In genomic region chr17:38872671-38873385, GRCh38 we compare ENCODE assay signal across 8 cellular contexts. TPM values are rescaled to one million over a fixed set of nuclear protein-coding genes. Genes with fewer than 3 reads are reported as not detected.
DNase-seq lines count a peak whose midpoint lies in the region; FAIRE-seq and TF ChIP-seq lines count a peak whose summit lies in the region.

No MANE protein-coding gene starts in this region.

- H3K18ac ChIP-seq in H1 (ENCODE audit: extremely low read depth, low read length) (no peak overlapping the region; the same call in 1 of the 2 replicates), trophoblast cell (ENCODE audit: low read length) (no peak overlapping the region), H9 (ENCODE audit: insufficient read length, low read depth, low read length) (no peak overlapping the region)

- H3K79me1 ChIP-seq in H1 (ENCODE audit: low read depth, low read length) (peaks cover 29% of the 10 kb centered on the region), trophoblast cell (ENCODE audit: low read length) (peaks cover 36% of the 10 kb centered on the region), H9 (ENCODE audit: insufficient read depth, low read depth, low read length, poor library complexity, severe bottlenecking) (no peaks in the 10 kb centered on the region)

- no peak overlapping the region for H2BK12ac ChIP-seq in H1 (ENCODE audit: low read depth, low read length)
- H2BK12ac ChIP-seq in trophoblast cell (ENCODE audit: low read length) = no peak overlapping the region
- H2BK12ac ChIP-seq in H9 (ENCODE audit: insufficient read length, low read depth, low read length) = no peak overlapping the region

- H3K9me3 ChIP-seq in OCI-LY7 (ENCODE audit: low read length) (no peaks in the 10 kb centered on the region), H1 (ENCODE audit: insufficient read depth in 2 of 2, low read depth in 1 of 2, low read length in 1 of 2) (no peaks in the 10 kb centered on the region), trophoblast cell (ENCODE audit: insufficient read depth, low read depth, low read length) (no peaks in the 10 kb centered on the region), H9 (ENCODE audit: control insufficient read depth, low read depth, low read length) (no peaks in the 10 kb centered on the region)

- CTCF ChIA-PET in Calu3 (lab: Charles Lee) (interaction anchor here (0.8 to 1.8 kb wide), 8 partner anchors 9 to 281 kb away, joined by 3 to 10 read pairs (median 4); partner anchors contain the start of genes CWC25, PSMB3 and RPL23), OCI-LY7 (lab: Charles Lee; ENCODE audit: unreplicated experiment) (no interaction called here), H1 (lab: Charles Lee; ENCODE audit: partially characterized antibody) (interaction anchor here (0.7 to 3.2 kb wide), 7 partner anchors 8 to 46 kb away, joined by 3 to 16 read pairs (median 4); no protein-coding TSS in a partner anchor)

- no peak overlapping the region for H3K14ac ChIP-seq in H1 (ENCODE audit: insufficient read length)
- H3K14ac ChIP-seq in trophoblast cell (ENCODE audit: low read length) = no peak overlapping the region
- H3K14ac ChIP-seq in H9 (ENCODE audit: insufficient read depth, low read length) = no peak overlapping the region

- H3T11ph ChIP-seq in H9 (ENCODE audit: low read length) = no peak overlapping the region

- H3K4me3 ChIP-seq in OCI-LY7 (ENCODE audit: low read depth, low read length, poor library complexity, severe bottlenecking) = peak overlapping the region; percentile 98
- H3K4me3 ChIP-seq in H1 (ENCODE audit: extremely low read depth in 1 of 4, insufficient read depth in 2 of 4, low read depth in 3 of 4, low read length in 4 of 4) = no peak overlapping the region
- no peak overlapping the region for H3K4me3 ChIP-seq in trophoblast cell (ENCODE audit: low read depth, low read length)

- TF ChIP-seq EP300 in H1 (IDR thresholded peaks at IDR 0.05; ENCODE audit: borderline replicate concordance in 1 of 2, low read depth in 2 of 2, low read length in 2 of 2) = no peak

- POLR2A ChIA-PET in OCI-LY7 (lab: Charles Lee) (interaction anchor here (0.5 to 1.4 kb wide), 4 partner anchors 12 to 417 kb away, joined by 3 to 4 read pairs (median 3); no protein-coding TSS in a partner anchor), H1 (lab: Charles Lee; ENCODE audit: partially characterized antibody) (interaction anchor here (0.9 to 24.3 kb wide), 5 partner anchors 10 to 47 kb away, joined by 3 to 468 read pairs (median 98); partner anchors contain the start of genes LASP1NB and RPL23)

- BruUV-seq in Calu3 (replicated peaks; lab: Mats Ljungman, UMichigan) (no TSS peak), OCI-LY7 (replicated peaks; lab: Mats Ljungman, UMichigan) (no TSS peak)

- H3K79me2 ChIP-seq in OCI-LY7 (ENCODE audit: insufficient read depth, low read depth, low read length) = peaks cover 67% of the 10 kb centered on the region
- peaks cover 32 to 70% of the 10 kb centered on the region in 2 experiments for H3K79me2 ChIP-seq in H1 (ENCODE audit: control insufficient read depth in 1 of 2, insufficient read depth in 2 of 2, low read length in 2 of 2)
- peaks cover 47% of the 10 kb centered on the region for H3K79me2 ChIP-seq in trophoblast cell (ENCODE audit: control insufficient read depth, insufficient read depth, low read length, poor library complexity)
- H3K79me2 ChIP-seq in H9 (ENCODE audit: insufficient read depth, low read length) = peaks cover 36% of the 10 kb centered on the region; the same call in 1 of the 2 replicates

- H3K23me2 ChIP-seq in H1 (ENCODE audit: low read depth, low read length) (peaks cover 14% of the 10 kb centered on the region), H9 (ENCODE audit: insufficient read length, low read depth, low read length, poor library complexity, severe bottlenecking) (peaks cover 19% of the 10 kb centered on the region)

- no peak overlapping the region for H2AFZ ChIP-seq in OCI-LY7 (ENCODE audit: low read length)
- no peak overlapping the region for H2AFZ ChIP-seq in H1 (ENCODE audit: low read length)
- H2AFZ ChIP-seq in trophoblast cell (ENCODE audit: insufficient read depth, low read length, poor library complexity) = no peak overlapping the region
- H2AFZ ChIP-seq in H9 (ENCODE audit: low read length) = no peak overlapping the region

- peak overlapping the region; percentile 20; the same call in 1 of the 2 replicates for H2AK5ac ChIP-seq in H1 (ENCODE audit: low read depth, low read length)
- H2AK5ac ChIP-seq in trophoblast cell (ENCODE audit: low read length) = no peak overlapping the region
- no peak overlapping the region for H2AK5ac ChIP-seq in H9 (ENCODE audit: insufficient read length, low read length)

- TF ChIP-seq POLR2A in H1 (IDR thresholded peaks at IDR 0.05; ENCODE audit: control extremely low read depth in 1 of 2, low read depth in 2 of 2, low read length in 2 of 2) = no peak

- H2BK20ac ChIP-seq in H1 (ENCODE audit: low read length) (no peak overlapping the region; the same call in none of the 2 replicates), H9 (ENCODE audit: low read depth, low read length, poor library complexity, severe bottlenecking) (no peak overlapping the region)

- H4K12ac ChIP-seq in trophoblast cell (ENCODE audit: low read depth, low read length) = no peak overlapping the region

- H2BK5ac ChIP-seq in H1 (ENCODE audit: low read depth, low read length) (peak overlapping the region; percentile 48; the same call in 1 of the 2 replicates), trophoblast cell (ENCODE audit: low read depth, low read length, poor library complexity) (no peak overlapping the region), H9 (ENCODE audit: insufficient read length, low read length) (no peak overlapping the region)

- H3K4me1 ChIP-seq in OCI-LY7 (ENCODE audit: insufficient read depth, low read length, poor library complexity, severe bottlenecking) = peaks cover 63% of the 10 kb centered on the region
- H3K4me1 ChIP-seq in H1 (replicated peaks in 1 of 4; ENCODE audit: control insufficient read depth in 3 of 4, insufficient read depth in 4 of 4, low read length in 3 of 4) = peaks cover 9 to 48% (median 30%) of the 10 kb centered on the region in 4 experiments
- peaks cover 46 to 59% of the 10 kb centered on the region in 2 experiments for H3K4me1 ChIP-seq in trophoblast cell (ENCODE audit: control insufficient read depth in 1 of 2, insufficient read depth in 2 of 2, low read length in 2 of 2)
- peaks cover 7% of the 10 kb centered on the region; the same call in 1 of the 2 replicates for H3K4me1 ChIP-seq in H9 (ENCODE audit: insufficient read depth, low read length)

- WGBS in H1 (ENCODE audit: extremely low coverage in 1 of 2, insufficient coverage in 1 of 2, insufficient read length in 1 of 2, insufficient replicate concordance in 2 of 2, low coverage in 1 of 2, low lambda C conversion rate in 2 of 2, missing lambda C conversion rate in 1 of 2), 2 experiments = 83% methylated on average over 9 of the region's 9 CpGs; no CpG with 5 or more reads in 1 of the 2 experiments
- no CpG with 5 or more reads among the region's 9 CpGs for WGBS in trophoblast cell (ENCODE audit: extremely low coverage, insufficient coverage, insufficient read length)
- no CpG with 5 or more reads among the region's 9 CpGs for whole genome bisulfite sequencing in H9 (ENCODE audit: extremely low coverage, insufficient read length, low lambda C conversion rate)

- H3K36me3 ChIP-seq in OCI-LY7 (ENCODE audit: insufficient read depth, low read length) (peaks cover 27% of the 10 kb centered on the region), H1 (ENCODE audit: control insufficient read depth in 2 of 4, insufficient read depth in 4 of 4, low read length in 3 of 4) (peaks cover 0 to 2% (median 0%) of the 10 kb centered on the region in 4 experiments; a peak in 1 of 8 replicates), trophoblast cell (ENCODE audit: control insufficient read depth in 1 of 2, insufficient read depth in 2 of 2, low read length in 2 of 2) (peaks cover 11 to 18% of the 10 kb centered on the region in 2 experiments)

- no peaks in the 10 kb centered on the region for H3K9me2 ChIP-seq in OCI-LY7 (ENCODE audit: insufficient read depth, low read length)

- H2BK120ac ChIP-seq in H1 (replicated peaks; ENCODE audit: low read depth, low read length) (no peak overlapping the region), trophoblast cell (ENCODE audit: insufficient read depth, low read length, poor library complexity) (no peak overlapping the region), H9 (ENCODE audit: low read depth, low read length, poor library complexity, severe bottlenecking) (no peak overlapping the region)

- H4K91ac ChIP-seq in H1 (replicated peaks; ENCODE audit: insufficient read length, low read length) = no peak overlapping the region
- no peak overlapping the region for H4K91ac ChIP-seq in trophoblast cell (ENCODE audit: low read depth, low read length)
- no peak overlapping the region for H4K91ac ChIP-seq in H9 (ENCODE audit: insufficient read length, low read depth, low read length)

- peak overlapping the region; percentile 91 for H3K27ac ChIP-seq in OCI-LY7 (ENCODE audit: low read depth, low read length, poor library complexity, severe bottlenecking)
- no peak overlapping the region for H3K27ac ChIP-seq in H1 (ENCODE audit: low read depth, low read length)
- H3K27ac ChIP-seq in trophoblast cell (ENCODE audit: low read depth, low read length) = no peak overlapping the region
- no peak overlapping the region for H3K27ac ChIP-seq in H9 (ENCODE audit: insufficient read length, low read depth, low read length)

- H4K8ac ChIP-seq in H1 (ENCODE audit: extremely low read depth, insufficient read depth, low read length) (no peak overlapping the region), trophoblast cell (ENCODE audit: low read depth, low read length) (no peak overlapping the region), H9 (replicated peaks; ENCODE audit: insufficient read length, low read depth, low read length) (no peak overlapping the region)

- H4K5ac ChIP-seq in H1 (ENCODE audit: insufficient read length, low read depth, low read length) = no peak overlapping the region
- no peak overlapping the region for H4K5ac ChIP-seq in H9 (ENCODE audit: insufficient read length, low read depth, low read length)

- no peak overlapping the region for H3K23ac ChIP-seq in H1 (ENCODE audit: insufficient read length)
- no peak overlapping the region for H3K23ac ChIP-seq in trophoblast cell (ENCODE audit: low read length)
- no peak overlapping the region for H3K23ac ChIP-seq in H9 (ENCODE audit: insufficient read length, low read depth, low read length)

- H3K4me1 Mint-ChIP-seq in Calu3 (ENCODE audit: low read depth, unreplicated experiment) (peaks cover 84% of the 10 kb centered on the region), H9 (peaks cover 50 to 67% of the 10 kb centered on the region in 2 experiments)

- no peaks in the 10 kb centered on the region for H3K9me3 Mint-ChIP-seq in Calu3 (ENCODE audit: low read depth, unreplicated experiment)
- H3K9me3 Mint-ChIP-seq in H9 = peaks cover 0 to 5% of the 10 kb centered on the region in 2 experiments; a peak in 2 of 5 replicates

- H4K20me1 ChIP-seq in OCI-LY7 (ENCODE audit: insufficient read depth, low read length) = peaks cover 16% of the 10 kb centered on the region; the same call in 1 of the 2 replicates
- peaks cover under 1 to 9% of the 10 kb centered on the region in 2 experiments for H4K20me1 ChIP-seq in H1 (replicated peaks in 1 of 2; ENCODE audit: control insufficient read depth in 1 of 2, insufficient read depth in 2 of 2, low read length in 2 of 2)
- peaks cover 2% of the 10 kb centered on the region for H4K20me1 ChIP-seq in H9 (ENCODE audit: control insufficient read depth, insufficient read depth, insufficient read length)

- peak overlapping the region; percentile 95 for H3K4me2 ChIP-seq in OCI-LY7 (ENCODE audit: low read length)
- H3K4me2 ChIP-seq in H1 (ENCODE audit: insufficient read depth in 1 of 2, low read depth in 2 of 2, low read length in 2 of 2) = peak overlapping the region; percentile 79 to 95; a peak in 1 of 4 replicates
- peak overlapping the region; percentile 92 for H3K4me2 ChIP-seq in trophoblast cell (ENCODE audit: low read length)
- no peak overlapping the region for H3K4me2 ChIP-seq in H9 (ENCODE audit: insufficient read depth, insufficient read length, low read length)

- H3K56ac ChIP-seq in H1 (replicated peaks; ENCODE audit: insufficient read length, low read depth, low read length) (no peak overlapping the region), H9 (ENCODE audit: insufficient read length, low read depth, low read length) (no peak overlapping the region)

- no peak for TF ChIP-seq CTCF in Calu3 (IDR thresholded peaks at IDR 0.05; ENCODE audit: unreplicated experiment)
- no peak for TF ChIP-seq CTCF in OCI-LY7 (conservative IDR thresholded peaks at IDR 0.05; ENCODE audit: low read length)
- TF ChIP-seq CTCF in H1 (IDR thresholded peaks at IDR 0.05; ENCODE audit: control extremely low read depth in 1 of 3, insufficient read depth in 1 of 3, low read depth in 1 of 3, low read length in 3 of 3) = no peak
- TF ChIP-seq CTCF in H9 (conservative IDR thresholded peaks at IDR 0.05) = no peak

- no peak for FAIRE-seq in H1 (lab: Jason Lieb, UNC)

- peaks cover 92% of the 10 kb centered on the region for H3K36me3 Mint-ChIP-seq in Calu3 (ENCODE audit: insufficient read depth, unreplicated experiment)
- H3K36me3 Mint-ChIP-seq in H9 (ENCODE audit: insufficient read depth in 1 of 3, low read depth in 3 of 3) = peaks cover under 1 to 8% (median 4%) of the 10 kb centered on the region in 3 experiments; a peak in 4 of 7 replicates

- DNase-seq in Calu3 = no peak
- no peak for DNase-seq in OCI-LY7 (ENCODE audit: low spot score)
- no peak for DNase-seq in H1 (ENCODE audit: low read depth in 1 of 2, low spot score in 2 of 2)
- no peak for DNase-seq in trophoblast cell
- DNase-seq in stimulated activated naive CD4-positive, alpha-beta T cell treated with Interleukin-2 at 50 U/mL for 16 hours (lab: John Stamatoyannopoulos, UW) = no peak
- no peak for DNase-seq in H9
- DNase-seq in cerebellar nuclear complex (lab: John Stamatoyannopoulos, UW) = no peak
- no peak for DNase-seq in stimulated activated naive CD4-positive, alpha-beta T cell (lab: John Stamatoyannopoulos, UW)

- no peak for TF ChIP-seq RAD21 in H1 (IDR thresholded peaks at IDR 0.05 in 1 of 2, conservative IDR thresholded peaks at IDR 0.05 in 1 of 2; ENCODE audit: low read depth in 2 of 2, low read length in 2 of 2)

- H3K4ac ChIP-seq in H1 (replicated peaks; ENCODE audit: insufficient read length, low read depth, low read length) = no peak overlapping the region
- peak overlapping the region; percentile 8 for H3K4ac ChIP-seq in trophoblast cell (ENCODE audit: low read depth, low read length)
- no peak overlapping the region for H3K4ac ChIP-seq in H9 (ENCODE audit: low read depth, low read length)

- H2BK15ac ChIP-seq in H1 (ENCODE audit: low read length) (no peak overlapping the region), H9 (ENCODE audit: low read depth, low read length) (no peak overlapping the region)

- H3K4me3 Mint-ChIP-seq in Calu3 (ENCODE audit: low read depth, unreplicated experiment) (peak overlapping the region; percentile 95), H9 (peak overlapping the region in 1 of 2 experiments; percentile 47; a peak in 1 of 5 replicates)

- no peaks in the 10 kb centered on the region for H3K27me3 ChIP-seq in H1 (replicated peaks in 1 of 4; ENCODE audit: control insufficient read depth in 3 of 4, extremely low read depth in 1 of 4, insufficient read depth in 3 of 4, low read length in 3 of 4)
- H3K27me3 ChIP-seq in trophoblast cell (ENCODE audit: insufficient read depth, low read length) = no peaks in the 10 kb centered on the region
- H3K27me3 ChIP-seq in H9 (ENCODE audit: insufficient read depth, low read length) = no peaks in the 10 kb centered on the region

- H3K27ac Mint-ChIP-seq in Calu3 (ENCODE audit: unreplicated experiment) = peak overlapping the region; percentile 59
- peak overlapping the region in 1 of 3 experiments; percentile 54; a peak in 2 of 7 replicates for H3K27ac Mint-ChIP-seq in H9

- no peak overlapping the region; a peak in 1 of 7 replicates for H3K9ac ChIP-seq in H1 (replicated peaks in 1 of 4; ENCODE audit: extremely low read depth in 1 of 4, low read depth in 3 of 4, low read length in 3 of 4)
- H3K9ac ChIP-seq in trophoblast cell (ENCODE audit: low read length) = no peak overlapping the region
- no peak overlapping the region for H3K9ac ChIP-seq in H9 (ENCODE audit: extremely low read depth, insufficient read length, low read length)

- intact Hi-C loops in Calu3 (cut with micrococcal nuclease; ENCODE audit: unreplicated experiment) (no loop called here), OCI-LY7 (cut with micrococcal nuclease; ENCODE audit: unreplicated experiment) (loop anchor here (10.0 kb wide), 1 partner anchor 62 kb away; no protein-coding TSS in a partner anchor)

- no peaks in the 10 kb centered on the region for H3K27me3 Mint-ChIP-seq in Calu3 (ENCODE audit: unreplicated experiment)
- no peaks in the 10 kb centered on the region; the same call in 1 of the 2 replicates for H3K27me3 Mint-ChIP-seq in H9 (ENCODE audit: low read depth)

RNA-seq across cellular contexts. Expression of gene LASP1, which starts 3.0 kb away (rescaled TPM):
- total RNA-seq in Calu3 (2022) (479 and 558 TPM in 2 replicates), OCI-LY7 (2022) (101 and 110 TPM in 2 replicates), H9 (2021) (121 and 122 TPM in 2 replicates)
- 44.3 and 48.6 TPM in 2 replicates for total RNA-seq in OCI-LY7 (2014; rRNA removed; shearing (Covaris generic))
- total RNA-seq in H1 (2021; fragmentation: NEBNext Ultra II Directional; extraction: Animal tissue kit (Norgen Biotek cat#: 25700)) = 170 and 180 TPM in 2 replicates
- polyA plus RNA-seq in H1 (2011; rRNA removed) = 114 and 182 TPM in 2 replicates
- 97.6 TPM for polyA plus RNA-seq in H1 (2011; cell fraction: cytosol; rRNA removed)
- 95.0 TPM for polyA plus RNA-seq in H1 (2011; cell fraction: nucleus; rRNA removed)
- 127 to 134 TPM (median 129 TPM) in 4 replicates for polyA plus RNA-seq in H1 (2012, experiment 1 of 2)
- polyA plus RNA-seq in H1 (2012, experiment 2 of 2) = 154 TPM
- 98.7 TPM for polyA plus RNA-seq in H1 (2013, experiment 1 of 2)
- polyA plus RNA-seq in H1 (2013, experiment 2 of 2) = 97.2 TPM
- 95.4 and 104 TPM in 2 replicates for polyA minus RNA-seq in H1 (2011; rRNA and poly(A)+ RNA removed)
- 106 TPM for polyA minus RNA-seq in H1 (2011; cell fraction: cytosol; rRNA and poly(A)+ RNA removed)
- polyA minus RNA-seq in H1 (2011; cell fraction: nucleus; rRNA and poly(A)+ RNA removed) = 55.4 TPM
- polyA plus RNA-seq in trophoblast cell (2013) = 157 TPM in 2 replicates

RNA-seq across cellular contexts. Expression of gene RPL23, which starts 19.3 kb away (rescaled TPM):
- 3,443 and 3,829 TPM in 2 replicates for total RNA-seq in Calu3 (2022)
- 1,289 and 1,881 TPM in 2 replicates for total RNA-seq in OCI-LY7 (2014; rRNA removed; shearing (Covaris generic))
- total RNA-seq in OCI-LY7 (2022) = 1,611 and 1,766 TPM in 2 replicates
- total RNA-seq in H1 (2021; fragmentation: NEBNext Ultra II Directional; extraction: Animal tissue kit (Norgen Biotek cat#: 25700)) = 2,091 and 2,148 TPM in 2 replicates
- polyA plus RNA-seq in H1 (2011; rRNA removed) = 1,486 and 2,502 TPM in 2 replicates
- polyA plus RNA-seq in H1 (2011; cell fraction: cytosol; rRNA removed) = 3,173 TPM
- 510 TPM for polyA plus RNA-seq in H1 (2011; cell fraction: nucleus; rRNA removed)
- polyA plus RNA-seq in H1 (2012, experiment 1 of 2) = 2,897 to 3,886 TPM (median 3,522 TPM) in 4 replicates
- polyA plus RNA-seq in H1 (2012, experiment 2 of 2) = 3,306 TPM
- polyA plus RNA-seq in H1 (2013, experiment 1 of 2) = 4,125 TPM
- polyA plus RNA-seq in H1 (2013, experiment 2 of 2) = 4,130 TPM
- polyA minus RNA-seq in H1 (2011; rRNA and poly(A)+ RNA removed) = 442 and 458 TPM in 2 replicates
- polyA minus RNA-seq in H1 (2011; cell fraction: cytosol; rRNA and poly(A)+ RNA removed) = 903 TPM
- polyA minus RNA-seq in H1 (2011; cell fraction: nucleus; rRNA and poly(A)+ RNA removed) = 264 TPM
- polyA plus RNA-seq in trophoblast cell (2013) = 2,811 and 2,862 TPM in 2 replicates
- 2,040 and 2,084 TPM in 2 replicates for total RNA-seq in H9 (2021)

RNA-seq across cellular contexts. Expression of gene CWC25, which starts 47.7 kb away (rescaled TPM):
- total RNA-seq in Calu3 (2022) (77.8 and 78.9 TPM in 2 replicates), OCI-LY7 (2022) (26.8 and 30.8 TPM in 2 replicates), H9 (2021) (15.4 and 15.9 TPM in 2 replicates)
- 22.2 and 25.4 TPM in 2 replicates for total RNA-seq in OCI-LY7 (2014; rRNA removed; shearing (Covaris generic))
- total RNA-seq in H1 (2021; fragmentation: NEBNext Ultra II Directional; extraction: Animal tissue kit (Norgen Biotek cat#: 25700)) = 13.1 and 15.8 TPM in 2 replicates
- polyA plus RNA-seq in H1 (2011; rRNA removed) = 9.2 and 11.1 TPM in 2 replicates
- polyA plus RNA-seq in H1 (2011; cell fraction: cytosol; rRNA removed) = 16.5 TPM
- polyA plus RNA-seq in H1 (2011; cell fraction: nucleus; rRNA removed) = 29.5 TPM
- polyA plus RNA-seq in H1 (2012, experiment 1 of 2) = 15.6 to 19.5 TPM (median 16.8 TPM) in 4 replicates
- polyA plus RNA-seq in H1 (2012, experiment 2 of 2) = 3.2 TPM
- 18.2 TPM for polyA plus RNA-seq in H1 (2013, experiment 1 of 2)
- polyA plus RNA-seq in H1 (2013, experiment 2 of 2) = 15.4 TPM
- polyA minus RNA-seq in H1 (2011; rRNA and poly(A)+ RNA removed) = 5.4 and 9.1 TPM in 2 replicates
- 6.9 TPM for polyA minus RNA-seq in H1 (2011; cell fraction: cytosol; rRNA and poly(A)+ RNA removed)
- polyA minus RNA-seq in H1 (2011; cell fraction: nucleus; rRNA and poly(A)+ RNA removed) = 13.2 TPM
- 17.6 and 18.4 TPM in 2 replicates for polyA plus RNA-seq in trophoblast cell (2013)
